26 cellular contexts compared by ENCODE assay signal in the genomic region with DNA sequence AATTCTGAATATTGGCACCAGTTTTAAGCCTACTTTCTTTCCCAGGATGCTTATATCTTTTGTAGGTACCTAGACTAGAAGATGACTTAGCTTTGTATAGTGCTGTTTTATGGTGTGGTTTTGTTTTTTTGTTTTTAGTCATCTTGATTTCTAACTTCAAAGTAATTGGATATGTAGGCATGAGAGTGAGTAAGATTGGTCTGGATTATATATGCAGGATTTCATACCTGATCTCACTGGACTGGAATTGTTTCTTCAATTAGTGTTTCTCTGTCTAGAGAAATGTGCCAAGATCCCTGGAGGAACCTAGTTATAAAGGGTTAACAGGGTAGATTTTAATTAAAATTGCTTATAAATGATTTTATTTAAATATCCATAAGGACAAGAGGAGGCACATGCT. TPM values are rescaled to one million over a fixed set of nuclear protein-coding genes. Genes with fewer than 3 reads are reported as not detected.
DNase-seq lines count a peak whose midpoint lies in the region; ATAC-seq and TF ChIP-seq lines count a peak whose summit lies in the region.
"Had no signal": no experiment of that assay in that cellular context is flagged by ENCODE, and none has a peak within 500 bp of the region (broad histone marks: within the 10 kb centered on the region; RNA-seq: fewer than 3 reads in every experiment).

No MANE protein-coding gene starts in this region.

- H3K4me2 ChIP-seq in GM23248 (ENCODE audit: unreplicated experiment): no peak overlapping the region
- H3K4me2 ChIP-seq: PC-9 had no signal

- no peak overlapping the region for H2AFZ ChIP-seq in GM23248
- H2AFZ ChIP-seq: PC-9 had no signal

- in situ Hi-C loops in GM23248 (cut with MboI): no loop called here

- intact Hi-C loops in activated CD4-positive, alpha-beta T cell treated with anti-CD3 and anti-CD28 coated beads for 36 hours (cut with DNase I, micrococcal nuclease): loop anchor here in 1 of 2 experiments (5.0 kb wide), 1 partner anchor 118 kb away; no protein-coding TSS in a partner anchor
- intact Hi-C loops in sciatic nerve (cut with DNase I) (no loop called here), thyroid gland (cut with DNase I) (no loop called here)

- CTCF ChIA-PET in activated CD4-positive, alpha-beta T cell treated with anti-CD3 and anti-CD28 coated beads for 36 hours (lab: Charles Lee): interaction anchor here (1.3 kb wide), 1 partner anchor 75 kb away, joined by 3 read pairs; no protein-coding TSS in a partner anchor

- no peaks in the 10 kb centered on the region for H4K20me1 ChIP-seq in GM23248 (ENCODE audit: insufficient read depth)

- no peak overlapping the region for H3K4me3 ChIP-seq in GM23248
- H3K4me3 ChIP-seq in thyroid gland (replicated peaks in 1 of 3): no peak overlapping the region
- H3K4me3 ChIP-seq: body of pancreas, gastrocnemius medialis, PC-9, sigmoid colon had no signal

- H3K9me2 ChIP-seq in GM23248 (ENCODE audit: insufficient read depth): no peaks in the 10 kb centered on the region

- no peak for TF ChIP-seq POLR2A in thyroid gland (IDR thresholded peaks at IDR 0.05)

- POLR2A ChIA-PET in activated CD4-positive, alpha-beta T cell treated with anti-CD3 and anti-CD28 coated beads for 36 hours (lab: Charles Lee): no interaction called here

- H3K4me1 ChIP-seq in GM23248 (ENCODE audit: insufficient read depth) (peaks cover 15% of the 10 kb centered on the region), foreskin keratinocyte (no peaks in the 10 kb centered on the region), thyroid gland (peaks cover 0 to 3% of the 10 kb centered on the region in 2 donors)
- H3K4me1 ChIP-seq: body of pancreas, gastrocnemius medialis, sigmoid colon had no signal

- H3K27ac ChIP-seq in GM23248 (peak overlapping the region; percentile 18), foreskin keratinocyte (no peak overlapping the region), thyroid gland (no peak overlapping the region)
- H3K27ac ChIP-seq: body of pancreas, gastrocnemius medialis, PC-9, sigmoid colon had no signal

- H3K9me3 ChIP-seq in GM23248 (ENCODE audit: low read depth) (no peaks in the 10 kb centered on the region), thyroid gland (no peaks in the 10 kb centered on the region)
- H3K9me3 ChIP-seq: body of pancreas, gastrocnemius medialis, sigmoid colon had no signal

- H3K9me3 Mint-ChIP-seq in activated CD4-positive, alpha-beta T cell treated with anti-CD3 and anti-CD28 coated beads for 36 hours (ENCODE audit: low read depth): no peaks in the 10 kb centered on the region
- no peaks in the 10 kb centered on the region for H3K9me3 Mint-ChIP-seq in activated T-helper 17 cell treated with anti-CD3 and anti-CD28 coated beads, Interleukin-2, amount 50 U/mL, for 72 hours
- H3K9me3 Mint-ChIP-seq: activated T-helper 1 cell treated with anti-CD3 and anti-CD28 coated beads, Interleukin-12 subunit alpha, Interleukin-12 subunit beta, Interleukin-2, Interleukin-4 antibody, amounts not matched to agents 30 ng/mL and 10 ng/mL and 1 ng/mL, durations not matched to agents 14 hours and 24 hours and 36 hours had no signal

- no peak for DNase-seq in activated CD4-positive, alpha-beta T cell treated with anti-CD3 and anti-CD28 coated beads for 36 hours
- DNase-seq in activated CD4-positive, alpha-beta T cell treated with anti-CD3 and anti-CD28 coated beads for 48 hours: no peak
- peak; percentile 51 for DNase-seq in GM23248
- DNase-seq in foreskin keratinocyte: peak; percentile 42 to 58
- no peak for DNase-seq in sciatic nerve (ENCODE audit: low spot score)
- no peak for DNase-seq in thyroid gland
- no peak for DNase-seq in NK-92 treated with Interleukin-12 subunit alpha and Interleukin-12 subunit beta, amount 100 ng/mL, for 24 hours (lab: John Stamatoyannopoulos, UW)
- DNase-seq: 8988T; activated CD4-positive, alpha-beta T cell treated with anti-CD3 and anti-CD28 coated beads, Interleukin-2, amount 50 U/mL, for 1 hour; body of pancreas; effector CD4-positive, alpha-beta T cell; gastrocnemius medialis; hippocampal formation; left colon; MV-4-11; NCI-H1436 treated with DMSO at 0.1 percent for 48 hours; PC-9; SHP77 treated with DMSO at 0.1 percent for 48 hours; sigmoid colon; stimulated activated CD4-positive, alpha-beta T cell treated with anti-CD3 and anti-CD28 coated beads, Interleukin-15, amount 100 ng/mL, for 24 hours; stimulated activated naive CD4-positive, alpha-beta T cell treated with Interleukin-2 at 50 U/mL for 16 hours; T1000 had no signal

- no peaks in the 10 kb centered on the region for H3K27me3 ChIP-seq in GM23248 (replicated peaks; ENCODE audit: insufficient read depth)
- H3K27me3 ChIP-seq in foreskin keratinocyte: no peaks in the 10 kb centered on the region
- no peaks in the 10 kb centered on the region for H3K27me3 ChIP-seq in thyroid gland
- H3K27me3 ChIP-seq: body of pancreas, gastrocnemius medialis, sigmoid colon had no signal

- no peak overlapping the region for H3K4me3 Mint-ChIP-seq in activated CD4-positive, alpha-beta T cell treated with anti-CD3 and anti-CD28 coated beads for 36 hours
- no peak overlapping the region for H3K4me3 Mint-ChIP-seq in activated T-helper 17 cell treated with anti-CD3 and anti-CD28 coated beads, Interleukin-2, amount 50 U/mL, for 72 hours
- H3K4me3 Mint-ChIP-seq: activated T-helper 1 cell treated with anti-CD3 and anti-CD28 coated beads, Interleukin-12 subunit alpha, Interleukin-12 subunit beta, Interleukin-2, Interleukin-4 antibody, amounts not matched to agents 30 ng/mL and 10 ng/mL and 1 ng/mL, durations not matched to agents 14 hours and 24 hours and 36 hours had no signal

- no peak overlapping the region for H3K27ac Mint-ChIP-seq in activated CD4-positive, alpha-beta T cell treated with anti-CD3 and anti-CD28 coated beads for 36 hours
- H3K27ac Mint-ChIP-seq in activated T-helper 17 cell treated with anti-CD3 and anti-CD28 coated beads, Interleukin-2, amount 50 U/mL, for 72 hours: no peak overlapping the region
- H3K27ac Mint-ChIP-seq: activated T-helper 1 cell treated with anti-CD3 and anti-CD28 coated beads, Interleukin-12 subunit alpha, Interleukin-12 subunit beta, Interleukin-2, Interleukin-4 antibody, amounts not matched to agents 30 ng/mL and 10 ng/mL and 1 ng/mL, durations not matched to agents 14 hours and 24 hours and 36 hours; progenitor cell of endocrine pancreas had no signal

- H3K9ac ChIP-seq in GM23248: no peak overlapping the region

- no peaks in the 10 kb centered on the region for H3K27me3 Mint-ChIP-seq in activated CD4-positive, alpha-beta T cell treated with anti-CD3 and anti-CD28 coated beads for 36 hours
- no peaks in the 10 kb centered on the region for H3K27me3 Mint-ChIP-seq in activated T-helper 17 cell treated with anti-CD3 and anti-CD28 coated beads, Interleukin-2, amount 50 U/mL, for 72 hours
- H3K27me3 Mint-ChIP-seq: progenitor cell of endocrine pancreas had no signal

- peak; percentile 73 for ATAC-seq in activated CD4-positive, alpha-beta T cell treated with anti-CD3 and anti-CD28 coated beads for 36 hours
- peak; percentile 90 for ATAC-seq in activated T-helper 17 cell treated with anti-CD3 and anti-CD28 coated beads, Interleukin-2, amount 50 U/mL, for 72 hours (replicated peaks)
- ATAC-seq in foreskin keratinocyte (peak; percentile 24), sciatic nerve (no peak)
- ATAC-seq: body of pancreas, gastrocnemius medialis, HCT116, left colon had no signal

- H3K79me2 ChIP-seq in GM23248 (ENCODE audit: insufficient read depth): no peaks in the 10 kb centered on the region

- TF ChIP-seq CTCF in foreskin keratinocyte (conservative IDR thresholded peaks at IDR 0.05) (no peak), thyroid gland (IDR thresholded peaks at IDR 0.05) (no peak)

- H3F3A ChIP-seq in GM23248 (ENCODE audit: insufficient read depth): peaks cover 15% of the 10 kb centered on the region

- peaks cover 9% of the 10 kb centered on the region for H3K4me1 Mint-ChIP-seq in activated CD4-positive, alpha-beta T cell treated with anti-CD3 and anti-CD28 coated beads for 36 hours
- H3K4me1 Mint-ChIP-seq in activated T-helper 17 cell treated with anti-CD3 and anti-CD28 coated beads, Interleukin-2, amount 50 U/mL, for 72 hours: peaks cover 4% of the 10 kb centered on the region

- H3K36me3 ChIP-seq in GM23248 (ENCODE audit: low read depth) (peaks cover 17% of the 10 kb centered on the region), thyroid gland (peaks cover 0 to 7% of the 10 kb centered on the region in 2 donors)

- peaks cover 29% of the 10 kb centered on the region for H3K36me3 Mint-ChIP-seq in activated CD4-positive, alpha-beta T cell treated with anti-CD3 and anti-CD28 coated beads for 36 hours (ENCODE audit: low read depth)
- H3K36me3 Mint-ChIP-seq in activated T-helper 17 cell treated with anti-CD3 and anti-CD28 coated beads, Interleukin-2, amount 50 U/mL, for 72 hours (ENCODE audit: low read depth): peaks cover 81% of the 10 kb centered on the region

RNA-seq across cellular contexts. Expression of gene NAP1L5, which starts 23.1 kb away (rescaled TPM):
- 1 to 10 TPM; 4.9 to 5.2 TPM for total RNA-seq in activated CD4-positive, alpha-beta T cell treated with anti-CD3 and anti-CD28 coated beads for 36 hours
- 0.89 and 8.8 TPM in 2 replicates for total RNA-seq in GM23248 (2014; rRNA removed; shearing (Covaris generic))
- polyA plus RNA-seq in GM23248 (2016; fragmentation: Nextera tagmentation; extraction: Ambion mirVana) (5.2 and 6.7 TPM in 2 replicates), foreskin keratinocyte (0.49 and 1.0 TPM in 2 replicates)
- total RNA-seq in activated T-helper 17 cell treated with anti-CD3 and anti-CD28 coated beads, Interleukin-2, amount 50 U/mL, for 72 hours: 1 to 10 TPM; 2.0 to 4.1 TPM
- total RNA-seq in foreskin keratinocyte (0.88 and 1.3 TPM in 2 replicates), sciatic nerve (7.9 TPM), thyroid gland (10 to 100 TPM; 14.1 to 16.3 (median 16.2) TPM)

Comparison
In these comparisons a context has a peak if more than half of its experiments do, and no peak if none do; other contexts are left out.
1. DNase-seq: peak in GM23248 (single experiment) and foreskin keratinocyte (2 of 2); none in activated CD4-positive, alpha-beta T cell treated with anti-CD3 and anti-CD28 coated beads for 36 hours (single experiment), activated CD4-positive, alpha-beta T cell treated with anti-CD3 and anti-CD28 coated beads for 48 hours (single experiment), sciatic nerve (single experiment), thyroid gland (0 of 2) and NK-92 treated with Interleukin-12 subunit alpha and Interleukin-12 subunit beta, amount 100 ng/mL, for 24 hours (single experiment).